In the genomic region with DNA sequence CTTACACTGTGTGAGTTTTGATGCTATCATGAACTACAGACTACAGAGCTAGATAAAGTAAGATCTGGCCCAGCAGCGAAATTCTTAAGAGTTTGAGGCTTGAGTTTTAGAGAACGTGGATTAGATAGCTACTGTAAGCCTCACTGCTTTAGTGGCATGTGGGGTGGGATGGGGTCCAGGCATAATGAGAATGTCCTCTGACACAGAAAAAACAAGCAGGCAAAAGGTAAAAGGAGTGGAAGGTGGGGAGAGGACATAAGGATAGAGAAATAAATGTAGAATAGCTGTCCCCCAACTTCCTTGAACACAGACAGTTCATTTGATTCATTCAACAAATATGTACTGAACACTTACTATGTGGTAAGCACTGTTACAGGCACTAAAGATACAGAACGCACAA, we compare ENCODE assay signal across 26 cellular contexts.
DNase-seq lines count a peak whose midpoint lies in the region; ATAC-seq and TF ChIP-seq lines count a peak whose summit lies in the region.
"Had no signal": no experiment of that assay in that cellular context is flagged by ENCODE, and none has a peak within 500 bp of the region (broad histone marks: within the 10 kb centered on the region; RNA-seq: fewer than 3 reads in every experiment).

No MANE protein-coding gene starts in this region.

- DNase-seq in OCI-M1 (lab: John Stamatoyannopoulos, UW) = peak; percentile 28
- DNase-seq in brain microvascular endothelial cell = peak; percentile 14
- DNase-seq in left lung = no peak
- no peak for DNase-seq in testis
- no peak for DNase-seq in MM.1S
- no peak for DNase-seq in NOMO-1 treated with dmso at 0.1 percent for 144 hours (lab: John Stamatoyannopoulos, UW; ENCODE audit: unreplicated experiment)
- DNase-seq: activated CD8-positive, alpha-beta memory T cell treated with anti-CD3 and anti-CD28 coated beads for 24 hours; activated T-cell treated with anti-CD3 and anti-CD28 coated beads, Interleukin-2, amount 50 U/mL, for 72 hours; BE2C; effector CD4-positive, alpha-beta T cell; GDM1; head of caudate nucleus; Kasumi-1; lower lobe of right lung; NCI-H1105 treated with DMSO at 0.1 percent for 48 hours; NCI-H2171; stimulated activated CD4-positive, alpha-beta T cell treated with anti-CD3 and anti-CD28 coated beads, Interleukin-2, amount 100 ng/mL, for 48 hours; stimulated activated naive CD8-positive, alpha-beta T cell treated with anti-CD3 and anti-CD28 coated beads, Interleukin-15, amount 100 ng/mL, for 72 hours; T-helper 9 cell had no signal

- H2AFZ ChIP-seq in MM.1S (ENCODE audit: low read length) = no peak overlapping the region

- H3K79me2 ChIP-seq in MM.1S (ENCODE audit: low read length) = no peaks in the 10 kb centered on the region

- H3K4me1 ChIP-seq in left lung = peaks cover 0 to 5% of the 10 kb centered on the region in 2 donors
- peaks cover 11% of the 10 kb centered on the region for H3K4me1 ChIP-seq in testis
- no peaks in the 10 kb centered on the region for H3K4me1 ChIP-seq in MM.1S (ENCODE audit: low read length)
- H3K4me1 ChIP-seq: prostate gland had no signal

- no peaks in the 10 kb centered on the region for H3K9me2 ChIP-seq in MM.1S (replicated peaks; ENCODE audit: insufficient read depth, low read length)

- no peak overlapping the region for H3K9ac ChIP-seq in MM.1S (ENCODE audit: low read length)

- H3K4me3 ChIP-seq in brain microvascular endothelial cell (ENCODE audit: low read depth, low read length) (no peak overlapping the region), left lung (no peak overlapping the region), testis (no peak overlapping the region), MM.1S (ENCODE audit: low read length) (no peak overlapping the region)
- H3K4me3 ChIP-seq: lower lobe of right lung, prostate gland, SK-N-MC, skin epidermis had no signal

- TF ChIP-seq CTCF in brain microvascular endothelial cell (IDR thresholded peaks at IDR 0.05; ENCODE audit: low read depth, low read length, missing control alignments) (no peak), left lung (IDR thresholded peaks at IDR 0.05) (no peak), testis (IDR thresholded peaks at IDR 0.05) (no peak), MM.1S (IDR thresholded peaks at IDR 0.05; ENCODE audit: low read length) (no peak)

- H3K9me3 ChIP-seq in left lung (no peaks in the 10 kb centered on the region), testis (no peaks in the 10 kb centered on the region), MM.1S (replicated peaks; ENCODE audit: insufficient read depth, low read length) (no peaks in the 10 kb centered on the region)
- H3K9me3 ChIP-seq: BE2C, lower lobe of right lung, prostate gland had no signal

- intact Hi-C loops in left lung (cut with DNase I) = no loop called here
- intact Hi-C loops in testis (cut with DNase I; ENCODE audit: low total_unique reads) = no loop called here

- H3F3A ChIP-seq in MM.1S (ENCODE audit: insufficient read depth, low read length) = no peaks in the 10 kb centered on the region

- H3K27ac ChIP-seq in brain microvascular endothelial cell = peak overlapping the region; percentile 11
- no peak overlapping the region for H3K27ac ChIP-seq in left lung
- H3K27ac ChIP-seq in testis = peak overlapping the region; percentile 5 to 54
- H3K27ac ChIP-seq in MM.1S (ENCODE audit: low read length) = no peak overlapping the region
- H3K27ac ChIP-seq: lower lobe of right lung, prostate gland, skin epidermis had no signal

- H3K27me3 ChIP-seq in brain microvascular endothelial cell (replicated peaks) (no peaks in the 10 kb centered on the region), left lung (no peaks in the 10 kb centered on the region), testis (no peaks in the 10 kb centered on the region), MM.1S (replicated peaks; ENCODE audit: insufficient read depth, low read length) (no peaks in the 10 kb centered on the region)
- H3K27me3 ChIP-seq: BE2C had no signal

- H3K4me2 ChIP-seq in MM.1S (ENCODE audit: low read depth, low read length) = no peak overlapping the region

- no peaks in the 10 kb centered on the region for H4K20me1 ChIP-seq in MM.1S (ENCODE audit: insufficient read depth, low read length)

- no peak for TF ChIP-seq POLR2A in testis (IDR thresholded peaks at IDR 0.05)

- H3K36me3 ChIP-seq in brain microvascular endothelial cell (replicated peaks) = no peaks in the 10 kb centered on the region
- no peaks in the 10 kb centered on the region for H3K36me3 ChIP-seq in left lung
- H3K36me3 ChIP-seq in testis (ENCODE audit: low read depth, missing control alignments) = no peaks in the 10 kb centered on the region
- H3K36me3 ChIP-seq in MM.1S (replicated peaks; ENCODE audit: insufficient read depth, low read length) = no peaks in the 10 kb centered on the region
- H3K36me3 ChIP-seq: BE2C, lower lobe of right lung, prostate gland had no signal

- WGBS in testis, 2 donors = 74 to 75% methylated on average over 3 of the region's 3 CpGs

- ATAC-seq in left lung = peak; percentile 55
- ATAC-seq in esophagus mucosa = no peak
- no peak for ATAC-seq in HG03108 (IDR thresholded peaks at IDR 0.05; ENCODE audit: unreplicated experiment)
- ATAC-seq: activated CD4-positive, CD25-positive, alpha-beta regulatory T cell treated with anti-CD3 and anti-CD28 coated beads, Interleukin-2, amount 50 U/mL, for 24 hours; activated T-cell treated with anti-CD3 and anti-CD28 coated beads, Interleukin-2, amount 50 U/mL, for 72 hours; lower lobe of right lung; Panc1; stimulated activated naive CD8-positive, alpha-beta T cell treated with anti-CD3 and anti-CD28 coated beads, Interleukin-15, amount 100 ng/mL, for 72 hours had no signal

- in situ Hi-C loops in brain microvascular endothelial cell (cut with HindIII; ENCODE audit: low pct_ligation_motif_present, low sequenced_read_pairs) = no loop called here

Comparison
In these comparisons a context has a peak if more than half of its experiments do, and no peak if none do; other contexts are left out.
1. DNase-seq: peak in OCI-M1 (single experiment) and brain microvascular endothelial cell (single experiment); none in left lung (0 of 2), testis (single experiment), MM.1S (single experiment) and NOMO-1 treated with dmso at 0.1 percent for 144 hours (single experiment).
2. H3K27ac ChIP-seq: peak in brain microvascular endothelial cell (single experiment) and testis (2 of 2); none in left lung (0 of 2) and MM.1S (single experiment).